In the genomic region with DNA sequence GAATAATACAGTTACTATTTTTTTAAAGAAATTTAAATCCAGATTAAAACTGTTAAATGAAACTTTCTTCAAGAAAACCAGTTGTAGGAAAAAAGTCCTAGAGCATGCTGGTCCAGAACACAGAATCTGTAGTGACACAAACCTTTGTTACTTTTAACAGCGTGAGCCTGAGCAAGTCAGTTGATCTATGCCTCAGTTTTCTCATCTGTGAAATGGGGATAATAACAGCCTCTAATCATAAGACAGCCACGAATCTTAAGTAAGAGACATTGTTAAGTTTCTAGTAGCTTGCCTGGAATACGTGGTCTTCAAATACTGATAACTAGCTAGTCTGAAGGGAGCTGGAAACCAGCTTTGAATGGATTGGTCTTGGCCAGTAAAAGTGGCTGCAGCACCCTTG, we compare ENCODE assay signal across 3 cellular contexts.
TF ChIP-seq lines count a peak whose summit lies in the region.

No MANE protein-coding gene starts in this region.

TF ChIP-seq in HepG2, 621 proteins besides CTCF, POLR2A, EP300 and RAD21:
- TF ChIP-seq ZNF629 (CRISPR knock-in tag; conservative IDR thresholded peaks at IDR 0.05) (peak; percentile 66), MED1 (CRISPR knock-in tag; IDR thresholded peaks at IDR 0.05) (no peak)
- TF ChIP-seq, protein P1, sequence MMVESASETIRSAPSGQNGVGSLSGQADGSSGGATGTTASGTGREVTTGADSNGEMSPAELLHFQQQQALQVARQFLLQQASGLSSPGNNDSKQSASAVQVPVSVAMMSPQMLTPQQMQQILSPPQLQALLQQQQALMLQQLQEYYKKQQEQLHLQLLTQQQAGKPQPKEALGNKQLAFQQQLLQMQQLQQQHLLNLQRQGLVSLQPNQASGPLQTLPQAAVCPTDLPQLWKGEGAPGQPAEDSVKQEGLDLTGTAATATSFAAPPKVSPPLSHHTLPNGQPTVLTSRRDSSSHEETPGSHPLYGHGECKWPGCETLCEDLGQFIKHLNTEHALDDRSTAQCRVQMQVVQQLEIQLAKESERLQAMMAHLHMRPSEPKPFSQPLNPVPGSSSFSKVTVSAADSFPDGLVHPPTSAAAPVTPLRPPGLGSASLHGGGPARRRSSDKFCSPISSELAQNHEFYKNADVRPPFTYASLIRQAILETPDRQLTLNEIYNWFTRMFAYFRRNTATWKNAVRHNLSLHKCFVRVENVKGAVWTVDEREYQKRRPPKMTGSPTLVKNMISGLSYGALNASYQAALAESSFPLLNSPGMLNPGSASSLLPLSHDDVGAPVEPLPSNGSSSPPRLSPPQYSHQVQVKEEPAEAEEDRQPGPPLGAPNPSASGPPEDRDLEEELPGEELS (CRISPR knock-in tag; IDR thresholded peaks at IDR 0.05), result no peak

TF ChIP-seq in WTC11, 78 proteins besides CTCF, POLR2A, EP300 and RAD21:
- no peak for TF ChIP-seq ZNF138 (CRISPR knock-in tag; conservative IDR thresholded peaks at IDR 0.05)
- no peak for TF ChIP-seq SMAD4 (CRISPR knock-in tag; IDR thresholded peaks at IDR 0.05)
- 0 out of 2 replicates have a peak, but pooled peaks have one; percentile 1 for TF ChIP-seq HMGA2 (CRISPR knock-in tag; IDR thresholded peaks at IDR 0.05)

TF ChIP-seq in H1, 55 proteins besides CTCF, POLR2A, EP300 and RAD21:
- TF ChIP-seq ZNF274 (IDR thresholded peaks at IDR 0.05; ENCODE audit: borderline replicate concordance, extremely low read depth, low read length), result no peak
- TF ChIP-seq PHF8 (conservative IDR thresholded peaks at IDR 0.05; ENCODE audit: low read depth, low read length), result no peak
- peak; percentile 61 for TF ChIP-seq KDM1A (IDR thresholded peaks at IDR 0.05; ENCODE audit: borderline replicate concordance, low read length)
- no peak for TF ChIP-seq GTF2F1 (IDR thresholded peaks at IDR 0.05; ENCODE audit: borderline replicate concordance, low read depth, low read length)
- TF ChIP-seq, protein P2, sequence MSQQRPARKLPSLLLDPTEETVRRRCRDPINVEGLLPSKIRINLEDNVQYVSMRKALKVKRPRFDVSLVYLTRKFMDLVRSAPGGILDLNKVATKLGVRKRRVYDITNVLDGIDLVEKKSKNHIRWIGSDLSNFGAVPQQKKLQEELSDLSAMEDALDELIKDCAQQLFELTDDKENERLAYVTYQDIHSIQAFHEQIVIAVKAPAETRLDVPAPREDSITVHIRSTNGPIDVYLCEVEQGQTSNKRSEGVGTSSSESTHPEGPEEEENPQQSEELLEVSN (IDR thresholded peaks at IDR 0.05), result no peak
- no peak for TF ChIP-seq SRF (IDR thresholded peaks at IDR 0.05; ENCODE audit: low read depth, low read length)
